In the genomic region with DNA sequence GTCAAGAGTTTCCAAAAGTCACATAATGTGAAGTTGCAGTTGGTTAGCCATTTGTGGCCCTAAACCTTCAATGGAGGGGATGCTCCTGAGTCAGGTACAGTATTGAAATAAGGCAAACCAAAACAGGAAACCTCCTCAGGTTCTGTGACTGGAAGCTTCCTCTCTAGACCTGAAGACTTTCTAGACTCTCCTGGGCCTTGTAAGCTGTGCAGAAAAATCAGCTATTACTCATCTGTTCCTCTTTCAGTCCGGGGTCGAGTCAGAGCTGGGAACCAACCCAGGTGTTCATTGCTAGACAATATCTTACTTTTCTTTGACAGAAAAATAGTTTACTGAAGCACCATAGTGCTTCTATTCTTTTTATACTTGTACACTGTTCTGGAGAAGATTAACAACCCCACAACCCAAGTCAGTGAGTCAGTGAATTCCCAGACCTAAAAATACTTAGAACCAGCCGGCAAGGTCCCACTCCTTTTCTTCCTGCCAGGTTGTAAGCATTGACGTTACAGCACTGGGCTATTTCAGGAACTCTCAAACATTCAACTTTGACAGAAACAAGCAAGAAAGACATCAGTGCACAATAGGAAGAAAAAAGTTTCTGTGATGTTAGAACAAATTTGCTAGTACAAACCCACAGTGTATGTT, we compare ENCODE assay signal across 21 cellular contexts. TPM values are rescaled to one million over a fixed set of nuclear protein-coding genes. Genes with fewer than 3 reads are reported as not detected.
"Had no signal": no experiment of that assay in that cellular context is flagged by ENCODE, and none has a peak within 500 bp of the region (broad histone marks: within the 10 kb centered on the region; RNA-seq: fewer than 3 reads in every experiment).

No MANE protein-coding gene starts in this region.

- ATAC-seq: gastrocnemius medialis, left ventricle myocardium superior, pancreas, right cardiac atrium had no signal

- H3K9me3 Mint-ChIP-seq: activated CD4-positive, alpha-beta memory T cell treated with anti-CD3 and anti-CD28 coated beads, Interleukin-2, amount 10 ng/mL, durations not matched to agents 7 days and 5 days; activated T-helper 1 cell treated with anti-CD3 and anti-CD28 coated beads, Interleukin-12 subunit alpha, Interleukin-12 subunit beta, Interleukin-2, Interleukin-4 antibody, amounts not matched to agents 30 ng/mL and 10 ng/mL and 1 ng/mL, durations not matched to agents 14 hours and 24 hours and 36 hours; nephron progenitor cell had no signal

- DNase-seq: activated CD4-positive, alpha-beta memory T cell treated with anti-CD3 and anti-CD28 coated beads, Interleukin-2, amount 10 ng/mL, durations not matched to agents 7 days and 5 days; activated CD4-positive, alpha-beta T cell treated with anti-CD3 and anti-CD28 coated beads for 4 hours; activated gamma-delta T cell treated with Interleukin-2 at 50 U/mL for 16 hours; amniotic stem cell; cerebellar nuclear complex; esophagus squamous epithelium; gastrocnemius medialis; left ventricle myocardium superior; mammary epithelial cell; midbrain; nephron progenitor cell; pancreas; psoas muscle; right cardiac atrium; T-helper 9 cell; upper lobe of left lung had no signal

- H3K27me3 ChIP-seq: gastrocnemius medialis, pancreas, upper lobe of left lung had no signal

- H3K36me3 Mint-ChIP-seq: activated naive CD8-positive, alpha-beta T cell had no signal

- H3K27ac ChIP-seq: coronary artery, esophagus squamous epithelium, gastrocnemius medialis, pancreas, psoas muscle, upper lobe of left lung had no signal

- H3K4me3 ChIP-seq: coronary artery, esophagus squamous epithelium, gastrocnemius medialis, pancreas, psoas muscle, upper lobe of left lung had no signal

- H3K27ac Mint-ChIP-seq: activated CD4-positive, alpha-beta memory T cell treated with anti-CD3 and anti-CD28 coated beads, Interleukin-2, amount 10 ng/mL, durations not matched to agents 7 days and 5 days; activated naive CD8-positive, alpha-beta T cell; activated T-helper 1 cell treated with anti-CD3 and anti-CD28 coated beads, Interleukin-12 subunit alpha, Interleukin-12 subunit beta, Interleukin-2, Interleukin-4 antibody, amounts not matched to agents 30 ng/mL and 10 ng/mL and 1 ng/mL, durations not matched to agents 14 hours and 24 hours and 36 hours; nephron progenitor cell had no signal

- H3K4me1 Mint-ChIP-seq: nephron progenitor cell had no signal

- H3K36me3 ChIP-seq: esophagus squamous epithelium, gastrocnemius medialis, pancreas, upper lobe of left lung had no signal

- H3K4me3 Mint-ChIP-seq: activated CD4-positive, alpha-beta memory T cell treated with anti-CD3 and anti-CD28 coated beads, Interleukin-2, amount 10 ng/mL, durations not matched to agents 7 days and 5 days; activated naive CD8-positive, alpha-beta T cell; activated T-helper 1 cell treated with anti-CD3 and anti-CD28 coated beads, Interleukin-12 subunit alpha, Interleukin-12 subunit beta, Interleukin-2, Interleukin-4 antibody, amounts not matched to agents 30 ng/mL and 10 ng/mL and 1 ng/mL, durations not matched to agents 14 hours and 24 hours and 36 hours; nephron progenitor cell had no signal

- H3K4me1 ChIP-seq: esophagus squamous epithelium, gastrocnemius medialis, pancreas, psoas muscle had no signal

- H3K9me3 ChIP-seq: esophagus squamous epithelium, gastrocnemius medialis, pancreas, psoas muscle, upper lobe of left lung had no signal

RNA-seq across cellular contexts. Expression of a gene that starts 47.3 kb away (rescaled TPM):
- total RNA-seq: activated CD4-positive, alpha-beta memory T cell treated with anti-CD3 and anti-CD28 coated beads, Interleukin-2, amount 10 ng/mL, durations not matched to agents 7 days and 5 days; activated T-helper 1 cell treated with anti-CD3 and anti-CD28 coated beads, Interleukin-12 subunit alpha, Interleukin-12 subunit beta, Interleukin-2, Interleukin-4 antibody, amounts not matched to agents 30 ng/mL and 10 ng/mL and 1 ng/mL, durations not matched to agents 14 hours and 24 hours and 36 hours; bronchial epithelial cell; left ventricle myocardium superior; right cardiac atrium; T-helper 1 cell treated with Interleukin-12 subunit alpha and Interleukin-12 subunit beta and Interleukin-4 antibody, amounts not matched to agents 30 ng/mL and 1 ng/mL, for 36 hours had no signal
